In genomic region chr17:47806026-47806912, GRCh38 we compare ENCODE assay signal across 20 cellular contexts. TPM values are rescaled to one million over a fixed set of nuclear protein-coding genes. Genes with fewer than 3 reads are reported as not detected.
"Had no signal": no experiment of that assay in that cellular context is flagged by ENCODE, and none has a peak within 500 bp of the region (broad histone marks: within the 10 kb centered on the region; RNA-seq: fewer than 3 reads in every experiment).

No MANE protein-coding gene starts in this region.

- H3K27me3 ChIP-seq: pancreas had no signal

- H3K4me3 Mint-ChIP-seq: activated naive CD4-positive, alpha-beta T cell treated with anti-CD3 and anti-CD28 coated beads, Interleukin-2, amount 50 U/mL, for 24 hours; mesothelial cell of epicardium; type B pancreatic cell had no signal

- H3K27ac ChIP-seq: lower lobe of right lung, pancreas had no signal

- FAIRE-seq: colon, pancreas, small intestine had no signal

- H3K9me3 Mint-ChIP-seq: activated naive CD4-positive, alpha-beta T cell treated with anti-CD3 and anti-CD28 coated beads, Interleukin-2, amount 50 U/mL, for 24 hours; activated T-helper 2 cell treated with anti-CD3 and anti-CD28 coated beads, Interferon-gamma antibody, Interleukin-2, Interleukin-4, amounts not matched to agents 10 μg/mL and 5 μg/mL and 100 μg/mL, durations not matched to agents 14 hours and 24 hours and 36 hours; mesothelial cell of epicardium; type B pancreatic cell had no signal

- H3K27me3 Mint-ChIP-seq: activated naive CD4-positive, alpha-beta T cell treated with anti-CD3 and anti-CD28 coated beads, Interleukin-2, amount 50 U/mL, for 24 hours had no signal

- H3K27ac Mint-ChIP-seq: activated naive CD4-positive, alpha-beta T cell treated with anti-CD3 and anti-CD28 coated beads, Interleukin-2, amount 50 U/mL, for 24 hours; activated T-helper 2 cell treated with anti-CD3 and anti-CD28 coated beads, Interferon-gamma antibody, Interleukin-2, Interleukin-4, amounts not matched to agents 10 μg/mL and 5 μg/mL and 100 μg/mL, durations not matched to agents 14 hours and 24 hours and 36 hours; mesothelial cell of epicardium had no signal

- ATAC-seq: activated CD4-positive, CD25-positive, alpha-beta regulatory T cell treated with anti-CD3 and anti-CD28 coated beads, Interleukin-2, amount 50 U/mL, for 24 hours; lower lobe of right lung; pancreas had no signal

- DNase-seq: activated CD4-positive, alpha-beta T cell treated with anti-CD3 and anti-CD28 coated beads, Interleukin-2, amount 50 U/mL, for 4 hours; activated T-cell treated with anti-CD3 and anti-CD28 coated beads, Interleukin-2, amount 50 U/mL, for 1 hour; caudate nucleus; effector CD4-positive, alpha-beta T cell; foreskin fibroblast; glutamatergic neuron; kidney glomerular epithelial cell; lower lobe of right lung; pancreas; small intestine; stimulated activated CD4-positive, alpha-beta T cell treated with anti-CD3 and anti-CD28 coated beads, Interleukin-4, amount 100 ng/mL, for 24 hours; stimulated activated naive CD4-positive, alpha-beta T cell treated with Interleukin-2 at 50 U/mL for 16 hours; T-helper 9 cell had no signal

- H3K36me3 Mint-ChIP-seq: activated naive CD4-positive, alpha-beta T cell treated with anti-CD3 and anti-CD28 coated beads, Interleukin-2, amount 50 U/mL, for 24 hours had no signal

- H3K4me3 ChIP-seq: lower lobe of right lung, pancreas had no signal

- H3K9me3 ChIP-seq: lower lobe of right lung, pancreas had no signal

RNA-seq across cellular contexts. Expression of gene LRRC46, which starts 25.2 kb away (rescaled TPM):
- total RNA-seq: mesothelial cell of epicardium, SK-MEL-5 had no signal
